11 cellular contexts compared by ENCODE assay signal in genomic region chr18:62281684-62282083, GRCh38. TPM values are rescaled to one million over a fixed set of nuclear protein-coding genes. Genes with fewer than 3 reads are reported as not detected.
A peak's percentile ranks its signal among the peaks of the same experiment; 100 is the strongest.
DNase-seq lines count a peak whose midpoint lies in the region; TF ChIP-seq lines count a peak whose summit lies in the region.
"Had no signal": no experiment of that assay in that cellular context is flagged by ENCODE, and none has a peak within 500 bp of the region (broad histone marks: within the 10 kb centered on the region; RNA-seq: fewer than 3 reads in every experiment).

No MANE protein-coding gene starts in this region.

- H3K27me3 ChIP-seq in breast epithelium, result no peaks in the 10 kb centered on the region
- H3K27me3 ChIP-seq in SK-N-SH (ENCODE audit: insufficient read depth), result no peaks in the 10 kb centered on the region

- peak; percentile 80 for DNase-seq in MCF 10A (ENCODE audit: unreplicated experiment)
- no peak for DNase-seq in breast epithelium (ENCODE audit: low spot score in 2 of 2)
- DNase-seq in SK-N-SH, result no peak
- DNase-seq in fibroblast of the conjunctiva (ENCODE audit: low read depth), result peak; percentile 41
- DNase-seq in superior temporal gyrus (ENCODE audit: extremely low spot score), result peak; percentile 53
- DNase-seq in NCI-H146 treated with DMSO at 0.1 percent for 48 hours (lab: John Stamatoyannopoulos, UW; ENCODE audit: unreplicated experiment), result no peak
- DNase-seq in NCI-H2171 treated with DMSO at 0.1 percent for 48 hours (lab: John Stamatoyannopoulos, UW), result no peak
- DNase-seq in ureter (ENCODE audit: low spot score), result no peak
- DNase-seq: C1 segment of cervical spinal cord, cerebellar nuclear complex, psoas muscle had no signal

- H2AFZ ChIP-seq in SK-N-SH (ENCODE audit: low read depth), result no peak overlapping the region; the same call in 1 of the 2 replicates

- no peak overlapping the region for H3K27ac ChIP-seq in breast epithelium
- H3K27ac ChIP-seq in SK-N-SH (ENCODE audit: low read depth in 2 of 2, low read length in 1 of 2), result peak overlapping the region; percentile 58 to 87; a peak in 3 of 4 replicates
- H3K27ac ChIP-seq: psoas muscle had no signal

- 32% methylated on average over 1 of the region's 1 CpG for WGBS in SK-N-SH (ENCODE audit: low lambda C conversion rate)

- H3K4me1 Mint-ChIP-seq in MCF 10A (ENCODE audit: insufficient read depth, unreplicated experiment), result peaks cover 11% of the 10 kb centered on the region

- H3K36me3 ChIP-seq in breast epithelium (peaks cover 3% of the 10 kb centered on the region), SK-N-SH (replicated peaks in 1 of 2; ENCODE audit: control insufficient read depth in 1 of 2, insufficient read depth in 2 of 2, low read length in 1 of 2) (peaks cover 10 to 22% of the 10 kb centered on the region in 2 experiments)

- no peaks in the 10 kb centered on the region for H3K79me2 ChIP-seq in SK-N-SH (ENCODE audit: insufficient read depth)

- TF ChIP-seq EP300 in SK-N-SH (IDR thresholded peaks at IDR 0.05; ENCODE audit: borderline replicate concordance in 1 of 2, low read depth in 1 of 2, low read length in 1 of 2), result peak in 1 of 2 experiments; percentile 51; a peak in 1 of 4 replicates

- peak overlapping the region; percentile 27 for H3K27ac Mint-ChIP-seq in MCF 10A (ENCODE audit: low read depth, unreplicated experiment)

- H3K36me3 Mint-ChIP-seq in MCF 10A (ENCODE audit: insufficient read depth, unreplicated experiment), result peaks cover 26% of the 10 kb centered on the region

- H3K4me1 ChIP-seq in breast epithelium (no peaks in the 10 kb centered on the region), SK-N-SH (ENCODE audit: control insufficient read depth in 1 of 2, insufficient read depth in 2 of 2, low read depth in 1 of 2, low read length in 1 of 2) (peaks cover 0 to 18% of the 10 kb centered on the region in 2 experiments; a peak in 2 of 4 replicates)
- H3K4me1 ChIP-seq: psoas muscle had no signal

- H3K9me2 ChIP-seq in SK-N-SH, result no peaks in the 10 kb centered on the region

- intact Hi-C loops in MCF 10A (cut with micrococcal nuclease), result no loop called here
- intact Hi-C loops in breast epithelium (cut with DNase I; ENCODE audit: low total_unique reads), result no loop called here

- H3K9me3 Mint-ChIP-seq in MCF 10A (ENCODE audit: unreplicated experiment), result no peaks in the 10 kb centered on the region

- H3K9ac ChIP-seq in SK-N-SH, result peak overlapping the region; percentile 27; the same call in 1 of the 2 replicates

- BruUV-seq in MCF 10A (replicated peaks; lab: Mats Ljungman, UMichigan), result no TSS peak

- POLR2A ChIA-PET in MCF 10A (lab: Yijun Ruan, JAX) (interaction anchor here (0.5 kb wide), 1 partner anchor 1496 kb away, joined by 3 read pairs; no protein-coding TSS in a partner anchor), SK-N-SH (lab: Yijun Ruan, JAX) (no interaction called here)

- TF ChIP-seq POLR2A in breast epithelium (IDR thresholded peaks at IDR 0.05), result no peak

- no peak overlapping the region for H3K4me3 Mint-ChIP-seq in MCF 10A (ENCODE audit: unreplicated experiment)

- no peak for TF ChIP-seq CTCF in MCF 10A (IDR thresholded peaks at IDR 0.05; ENCODE audit: unreplicated experiment)
- TF ChIP-seq CTCF in breast epithelium (IDR thresholded peaks at IDR 0.05), result no peak
- no peak for TF ChIP-seq CTCF in SK-N-SH (IDR thresholded peaks at IDR 0.05)

- H3K4me3 ChIP-seq in breast epithelium, result no peak overlapping the region
- peak overlapping the region in 1 of 2 experiments; percentile 52; a peak in 2 of 4 replicates for H3K4me3 ChIP-seq in SK-N-SH (ENCODE audit: low read depth in 2 of 2, low read length in 1 of 2)
- H3K4me3 ChIP-seq: psoas muscle had no signal

- H4K20me1 ChIP-seq in SK-N-SH (ENCODE audit: insufficient read depth), result no peaks in the 10 kb centered on the region

- peak overlapping the region; percentile 65 for H3K4me2 ChIP-seq in SK-N-SH

- no peak for TF ChIP-seq RAD21 in SK-N-SH (IDR thresholded peaks at IDR 0.05; ENCODE audit: low read length)

- no peaks in the 10 kb centered on the region for H3K27me3 Mint-ChIP-seq in MCF 10A (ENCODE audit: insufficient read depth, unreplicated experiment)

- H3K9me3 ChIP-seq in breast epithelium, result no peaks in the 10 kb centered on the region
- no peaks in the 10 kb centered on the region for H3K9me3 ChIP-seq in SK-N-SH
- H3K9me3 ChIP-seq: psoas muscle had no signal

- CTCF ChIA-PET in MCF 10A (lab: Yijun Ruan, JAX), result no interaction called here
- CTCF ChIA-PET in SK-N-SH (lab: Yijun Ruan, JAX), result interaction anchor here (1.4 kb wide), 1 partner anchor 32 kb away, joined by 4 read pairs; no protein-coding TSS in a partner anchor

- peaks cover 37% of the 10 kb centered on the region for H3F3A ChIP-seq in SK-N-SH (replicated peaks; ENCODE audit: insufficient read depth)

TF ChIP-seq in SK-N-SH, 30 proteins besides CTCF, POLR2A, EP300 and RAD21:
- TF ChIP-seq FOSL2 (IDR thresholded peaks at IDR 0.05; ENCODE audit: borderline replicate concordance, low read depth) (peak; percentile 91), SIN3A (IDR thresholded peaks at IDR 0.05; ENCODE audit: borderline replicate concordance, low read depth, low read length) (no peak), JUND (IDR thresholded peaks at IDR 0.05) (peak; percentile 83), MEF2A (IDR thresholded peaks at IDR 0.05; ENCODE audit: borderline replicate concordance, low read depth) (peak; percentile 65; the same call in 1 of the 2 replicates), GATA2 (CRISPR knock-in tag; IDR thresholded peaks at IDR 0.05) (no peak), TCF12 (IDR thresholded peaks at IDR 0.05) (peak; percentile 61), NFIC (IDR thresholded peaks at IDR 0.05; ENCODE audit: borderline replicate concordance) (peak; percentile 79), PBX3 (IDR thresholded peaks at IDR 0.05) (peak; percentile 63)
- TF ChIP-seq, protein P1, sequence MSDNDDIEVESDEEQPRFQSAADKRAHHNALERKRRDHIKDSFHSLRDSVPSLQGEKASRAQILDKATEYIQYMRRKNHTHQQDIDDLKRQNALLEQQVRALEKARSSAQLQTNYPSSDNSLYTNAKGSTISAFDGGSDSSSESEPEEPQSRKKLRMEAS (IDR thresholded peaks at IDR 0.05; ENCODE audit: low read depth), result no peak

RNA-seq across cellular contexts. Expression of gene TNFRSF11A, which starts 43.4 kb away (rescaled TPM):
- 2.3 and 3.0 TPM in 2 replicates for total RNA-seq in MCF 10A (2022)
- total RNA-seq in breast epithelium, result 1 to 10 TPM; 4.2 to 6.4 (median 4.6) TPM
- polyA plus RNA-seq in SK-N-SH (2012; rRNA removed), result 2.5 and 5.1 TPM in 2 replicates
- polyA plus RNA-seq in SK-N-SH (2012; cell fraction: cytosol; rRNA removed), result 1.7 and 2.8 TPM in 2 replicates
- polyA plus RNA-seq in SK-N-SH (2012; cell fraction: nucleus; rRNA removed), result 2.4 and 4.0 TPM in 2 replicates
- total RNA-seq in ureter, result 6.5 TPM

Comparison
In these comparisons a context has a peak if more than half of its experiments do, and no peak if none do; other contexts are left out.
1. DNase-seq: peak in MCF 10A (single experiment), fibroblast of the conjunctiva (single experiment) and superior temporal gyrus (single experiment); none in breast epithelium (0 of 2), SK-N-SH (single experiment), NCI-H146 treated with DMSO at 0.1 percent for 48 hours (single experiment), NCI-H2171 treated with DMSO at 0.1 percent for 48 hours (single experiment) and ureter (single experiment).
2. H3K27ac ChIP-seq: peak in SK-N-SH (2 of 2); none in breast epithelium (0 of 2).